Comparison of ENCODE assay signal across 11 cellular contexts in genomic region chr6:7235712-7236311, GRCh38.
DNase-seq lines count a peak whose midpoint lies in the region; ATAC-seq and TF ChIP-seq lines count a peak whose summit lies in the region.
"Had no signal": no experiment of that assay in that cellular context is flagged by ENCODE, and none has a peak within 500 bp of the region (broad histone marks: within the 10 kb centered on the region; RNA-seq: fewer than 3 reads in every experiment).

No MANE protein-coding gene starts in this region.

- H3K9ac ChIP-seq in MM.1S (ENCODE audit: low read length), result no peak overlapping the region; the same call in 1 of the 2 replicates

- H3K27ac Mint-ChIP-seq in central memory CD8-positive, alpha-beta T cell (ENCODE audit: low read depth), result peak overlapping the region; percentile 6
- H3K27ac Mint-ChIP-seq in progenitor cell of endocrine pancreas, result peak overlapping the region; percentile 80

- DNase-seq in DMS153 (lab: John Stamatoyannopoulos, UW) (peak; percentile 8), DMS153 treated with DMSO at 0.1 percent for 48 hours (lab: John Stamatoyannopoulos, UW; ENCODE audit: unreplicated experiment) (no peak), MM.1S (no peak), progenitor cell of endocrine pancreas (ENCODE audit: low spot score, unreplicated experiment) (no peak), BE2C (no peak), superior temporal gyrus (ENCODE audit: extremely low spot score) (no peak)
- DNase-seq in central memory CD8-positive, alpha-beta T cell (ENCODE audit: low spot score in 2 of 2), result no peak
- no peak for DNase-seq in activated T-cell treated with anti-CD3 and anti-CD28 coated beads, Interleukin-2, amount 50 U/mL, for 1 hour
- DNase-seq: 8988T, brain microvascular endothelial cell, NCI-H524 had no signal

- H3K4me3 ChIP-seq in MM.1S (ENCODE audit: low read length), result no peak overlapping the region
- H3K4me3 ChIP-seq in BE2C (ENCODE audit: low read depth, low read length), result no peak overlapping the region

- H3K36me3 ChIP-seq in MM.1S (replicated peaks; ENCODE audit: insufficient read depth, low read length) (no peaks in the 10 kb centered on the region), BE2C (0 out of 2 replicates have a peak, but pooled peaks cover 2% of the 10 kb centered on the region)

- no peaks in the 10 kb centered on the region for H3F3A ChIP-seq in MM.1S (ENCODE audit: insufficient read depth, low read length)

- H3K9me2 ChIP-seq in MM.1S (replicated peaks; ENCODE audit: insufficient read depth, low read length), result no peaks in the 10 kb centered on the region

- no peaks in the 10 kb centered on the region for H3K27me3 Mint-ChIP-seq in central memory CD8-positive, alpha-beta T cell
- no peaks in the 10 kb centered on the region for H3K27me3 Mint-ChIP-seq in progenitor cell of endocrine pancreas

- H3K9me3 ChIP-seq in MM.1S (replicated peaks; ENCODE audit: insufficient read depth, low read length) (no peaks in the 10 kb centered on the region), BE2C (no peaks in the 10 kb centered on the region)

- ATAC-seq in central memory CD8-positive, alpha-beta T cell (replicated peaks; ENCODE audit: extremely low read depth, poor library complexity, severe bottlenecking), result no peak

- H3K9me3 Mint-ChIP-seq in central memory CD8-positive, alpha-beta T cell, result no peaks in the 10 kb centered on the region
- no peaks in the 10 kb centered on the region for H3K9me3 Mint-ChIP-seq in progenitor cell of endocrine pancreas (ENCODE audit: low read depth)

- H3K27me3 ChIP-seq in MM.1S (replicated peaks; ENCODE audit: insufficient read depth, low read length) (no peaks in the 10 kb centered on the region), BE2C (no peaks in the 10 kb centered on the region; the same call in 1 of the 2 replicates)
- H3K27me3 ChIP-seq: brain microvascular endothelial cell had no signal

- no peak overlapping the region for H2AFZ ChIP-seq in MM.1S (ENCODE audit: low read length)

- H3K4me1 Mint-ChIP-seq in central memory CD8-positive, alpha-beta T cell, result peaks cover 11% of the 10 kb centered on the region
- H3K4me1 Mint-ChIP-seq in progenitor cell of endocrine pancreas (ENCODE audit: low read depth), result peaks cover 37% of the 10 kb centered on the region

- H3K4me2 ChIP-seq in MM.1S (ENCODE audit: low read depth, low read length), result peak overlapping the region; percentile 27; the same call in 1 of the 2 replicates

- peaks cover 33% of the 10 kb centered on the region for H3K36me3 Mint-ChIP-seq in central memory CD8-positive, alpha-beta T cell (ENCODE audit: insufficient read depth)
- H3K36me3 Mint-ChIP-seq in progenitor cell of endocrine pancreas (ENCODE audit: insufficient read depth), result peaks cover 22% of the 10 kb centered on the region

- H3K4me3 Mint-ChIP-seq in central memory CD8-positive, alpha-beta T cell, result no peak overlapping the region
- H3K4me3 Mint-ChIP-seq in progenitor cell of endocrine pancreas (ENCODE audit: low read depth), result peak overlapping the region; percentile 21

- no peaks in the 10 kb centered on the region for H4K20me1 ChIP-seq in MM.1S (ENCODE audit: insufficient read depth, low read length)

- peak overlapping the region; percentile 47 for H3K27ac ChIP-seq in MM.1S (ENCODE audit: low read length)
- H3K27ac ChIP-seq: brain microvascular endothelial cell had no signal

- no peaks in the 10 kb centered on the region for H3K79me2 ChIP-seq in MM.1S (ENCODE audit: low read length)

- H3K4me1 ChIP-seq in MM.1S (ENCODE audit: low read length) (peaks cover 10% of the 10 kb centered on the region), BE2C (no peaks in the 10 kb centered on the region)

- TF ChIP-seq CTCF in MM.1S (IDR thresholded peaks at IDR 0.05; ENCODE audit: low read length), result no peak
- no peak for TF ChIP-seq CTCF in progenitor cell of endocrine pancreas (IDR thresholded peaks at IDR 0.05; ENCODE audit: unreplicated experiment)
- TF ChIP-seq CTCF in BE2C (IDR thresholded peaks at IDR 0.05; ENCODE audit: low read depth, low read length), result no peak
